ENCODE assay signal across 9 cellular contexts in genomic region chr3:195182470-195182795, GRCh38.
DNase-seq lines count a peak whose midpoint lies in the region; ATAC-seq and TF ChIP-seq lines count a peak whose summit lies in the region.
"Had no signal": no experiment of that assay in that cellular context is flagged by ENCODE, and none has a peak within 500 bp of the region (broad histone marks: within the 10 kb centered on the region; RNA-seq: fewer than 3 reads in every experiment).

No MANE protein-coding gene starts in this region.

- H3K36me3 ChIP-seq in prostate gland: no peaks in the 10 kb centered on the region
- no peaks in the 10 kb centered on the region for H3K36me3 ChIP-seq in tibial artery

- H3K27ac ChIP-seq in prostate gland (peak overlapping the region; percentile 53 to 78), tibial artery (no peak overlapping the region)

- DNase-seq in EL (peak; percentile 65), NCI-H446 (lab: John Stamatoyannopoulos, UW) (peak; percentile 33 to 55), epithelial cell of esophagus (ENCODE audit: low read depth) (peak; percentile 74), prostate gland (ENCODE audit: low spot score) (peak; percentile 67), left colon (no peak), cerebellum (ENCODE audit: low spot score) (no peak), tibial artery (no peak)
- DNase-seq: NCI-H2227 treated with DMSO at 0.1 percent for 48 hours had no signal

- H3K4me3 ChIP-seq in epithelial cell of esophagus (ENCODE audit: low read length) (no peak overlapping the region), prostate gland (no peak overlapping the region), tibial artery (no peak overlapping the region)

- intact Hi-C loops in prostate gland (cut with DNase I): no loop called here
- intact Hi-C loops in left colon (cut with DNase I, micrococcal nuclease): no loop called here
- intact Hi-C loops in tibial artery (cut with DNase I; ENCODE audit: low total_unique reads): no loop called here

- TF ChIP-seq CTCF in epithelial cell of esophagus (IDR thresholded peaks at IDR 0.05; ENCODE audit: insufficient read depth, low read depth, low read length, missing control alignments): no peak
- TF ChIP-seq CTCF in prostate gland (IDR thresholded peaks at IDR 0.05): no peak
- no peak for TF ChIP-seq CTCF in tibial artery (IDR thresholded peaks at IDR 0.05)

- H3K9me3 ChIP-seq in prostate gland (no peaks in the 10 kb centered on the region), tibial artery (no peaks in the 10 kb centered on the region)

- H3K27me3 ChIP-seq in prostate gland (replicated peaks; ENCODE audit: insufficient read depth): no peaks in the 10 kb centered on the region
- H3K27me3 ChIP-seq in tibial artery: no peaks in the 10 kb centered on the region

- no peak for ATAC-seq in left colon
- no peak for ATAC-seq in GM19324 (IDR thresholded peaks at IDR 0.05; ENCODE audit: low FRiP score, unreplicated experiment)

- no peak for TF ChIP-seq POLR2A in prostate gland (IDR thresholded peaks at IDR 0.05)

- H3K4me1 ChIP-seq in prostate gland (replicated peaks) (peaks cover 8% of the 10 kb centered on the region), tibial artery (peaks cover 0 to 3% (median 0%) of the 10 kb centered on the region in 4 donors)

- WGBS in prostate gland: 6% methylated on average over 5 of the region's 5 CpGs

Comparison
In these comparisons a context has a peak if more than half of its experiments do, and no peak if none do; other contexts are left out.
1. DNase-seq: peak in EL (single experiment), NCI-H446 (2 of 2), epithelial cell of esophagus (single experiment) and prostate gland (single experiment); none in left colon (0 of 2), cerebellum (single experiment) and tibial artery (0 of 2).
2. H3K27ac ChIP-seq: peak in prostate gland (2 of 2); none in tibial artery (0 of 2).